In genomic region chr14:94100847-94101246, GRCh38 we compare ENCODE assay signal across 15 cellular contexts. TPM values are rescaled to one million over a fixed set of nuclear protein-coding genes. Genes with fewer than 3 reads are reported as not detected.
DNase-seq lines count a peak whose midpoint lies in the region; ATAC-seq and TF ChIP-seq lines count a peak whose summit lies in the region.
"Had no signal": no experiment of that assay in that cellular context is flagged by ENCODE, and none has a peak within 500 bp of the region (broad histone marks: within the 10 kb centered on the region; RNA-seq: fewer than 3 reads in every experiment).

No MANE protein-coding gene starts in this region.

- CTCF ChIA-PET in activated naive CD4-positive, alpha-beta T cell treated with anti-CD3 and anti-CD28 coated beads, Interleukin-2, amount 10 ng/mL, durations not matched to agents 7 days and 5 days (lab: Charles Lee) = interaction anchor here (2.1 kb wide), 1 partner anchor 161 kb away, joined by 6 read pairs; no protein-coding TSS in a partner anchor

- no peaks in the 10 kb centered on the region for H3K9me3 Mint-ChIP-seq in HFFc6
- H3K9me3 Mint-ChIP-seq in activated naive CD4-positive, alpha-beta T cell treated with anti-CD3 and anti-CD28 coated beads, Interleukin-2, amount 10 ng/mL, durations not matched to agents 7 days and 5 days = no peaks in the 10 kb centered on the region
- H3K9me3 Mint-ChIP-seq: activated T-helper 2 cell treated with anti-CD3 and anti-CD28 coated beads, Interferon-gamma antibody, Interleukin-2, Interleukin-4, amounts not matched to agents 10 μg/mL and 5 μg/mL and 100 μg/mL, durations not matched to agents 14 hours and 24 hours and 36 hours; stimulated activated naive CD8-positive, alpha-beta T cell treated with anti-CD3 and anti-CD28 coated beads, Interleukin-15, amount 100 ng/mL, for 72 hours had no signal

- H3K9me3 ChIP-seq in adipocyte (ENCODE audit: control insufficient read depth, low read length) (no peaks in the 10 kb centered on the region), hepatocyte (ENCODE audit: low read depth) (no peaks in the 10 kb centered on the region), vagina (no peaks in the 10 kb centered on the region)
- H3K9me3 ChIP-seq: prostate gland had no signal

- peak overlapping the region; percentile 78 for H3K27ac Mint-ChIP-seq in HFFc6
- no peak overlapping the region for H3K27ac Mint-ChIP-seq in activated naive CD4-positive, alpha-beta T cell treated with anti-CD3 and anti-CD28 coated beads, Interleukin-2, amount 10 ng/mL, durations not matched to agents 7 days and 5 days
- H3K27ac Mint-ChIP-seq: activated T-helper 2 cell treated with anti-CD3 and anti-CD28 coated beads, Interferon-gamma antibody, Interleukin-2, Interleukin-4, amounts not matched to agents 10 μg/mL and 5 μg/mL and 100 μg/mL, durations not matched to agents 14 hours and 24 hours and 36 hours; stimulated activated naive CD8-positive, alpha-beta T cell treated with anti-CD3 and anti-CD28 coated beads, Interleukin-15, amount 100 ng/mL, for 72 hours had no signal

- peaks cover 25% of the 10 kb centered on the region for H3K4me1 ChIP-seq in adipocyte (ENCODE audit: control insufficient read depth, insufficient read depth, low read length)
- peaks cover 6% of the 10 kb centered on the region for H3K4me1 ChIP-seq in hepatocyte (ENCODE audit: insufficient read depth)
- H3K4me1 ChIP-seq in vagina = peaks cover 19% of the 10 kb centered on the region
- H3K4me1 ChIP-seq: prostate gland had no signal

- peaks cover 31% of the 10 kb centered on the region for H3K4me1 Mint-ChIP-seq in HFFc6 (ENCODE audit: low read depth)
- H3K4me1 Mint-ChIP-seq in activated naive CD4-positive, alpha-beta T cell treated with anti-CD3 and anti-CD28 coated beads, Interleukin-2, amount 10 ng/mL, durations not matched to agents 7 days and 5 days = no peaks in the 10 kb centered on the region
- H3K4me1 Mint-ChIP-seq: stimulated activated naive CD8-positive, alpha-beta T cell treated with anti-CD3 and anti-CD28 coated beads, Interleukin-15, amount 100 ng/mL, for 72 hours had no signal

- no peak overlapping the region for H3K4me3 Mint-ChIP-seq in HFFc6
- H3K4me3 Mint-ChIP-seq in activated naive CD4-positive, alpha-beta T cell treated with anti-CD3 and anti-CD28 coated beads, Interleukin-2, amount 10 ng/mL, durations not matched to agents 7 days and 5 days = no peak overlapping the region
- H3K4me3 Mint-ChIP-seq: stimulated activated naive CD8-positive, alpha-beta T cell treated with anti-CD3 and anti-CD28 coated beads, Interleukin-15, amount 100 ng/mL, for 72 hours had no signal

- no peak for ATAC-seq in HG03045 (IDR thresholded peaks at IDR 0.05; ENCODE audit: unreplicated experiment)
- ATAC-seq: stimulated activated naive CD8-positive, alpha-beta T cell treated with anti-CD3 and anti-CD28 coated beads, Interleukin-15, amount 100 ng/mL, for 72 hours had no signal

- no peak for TF ChIP-seq POLR2A in vagina (IDR thresholded peaks at IDR 0.05)

- intact Hi-C loops in vagina (cut with DNase I) = no loop called here

- DNase-seq in HFFc6 (peak; percentile 83), adipocyte (ENCODE audit: low read depth) (peak; percentile 84), hepatocyte (ENCODE audit: low spot score) (peak; percentile 51), vagina (ENCODE audit: extremely low spot score in 2 of 2) (no peak), NCI-H2171 treated with DMSO at 0.1 percent for 48 hours (lab: John Stamatoyannopoulos, UW) (no peak)
- DNase-seq in activated naive CD4-positive, alpha-beta T cell treated with anti-CD3 and anti-CD28 coated beads, Interleukin-2, amount 10 ng/mL, durations not matched to agents 7 days and 5 days = no peak
- DNase-seq: foreskin melanocyte; MM.1S; NCI-H524 treated with DMSO at 0.1 percent for 48 hours; stimulated activated CD4-positive, alpha-beta T cell treated with anti-CD3 and anti-CD28 coated beads, Interleukin-4, amount 100 ng/mL, for 24 hours; stimulated activated naive CD8-positive, alpha-beta T cell treated with anti-CD3 and anti-CD28 coated beads, Interleukin-15, amount 100 ng/mL, for 72 hours had no signal

- H3K4me2 ChIP-seq in hepatocyte = no peak overlapping the region

- no peaks in the 10 kb centered on the region; the same call in none of the 2 replicates for H3K27me3 Mint-ChIP-seq in HFFc6 (ENCODE audit: insufficient read depth)
- H3K27me3 Mint-ChIP-seq in activated naive CD4-positive, alpha-beta T cell treated with anti-CD3 and anti-CD28 coated beads, Interleukin-2, amount 10 ng/mL, durations not matched to agents 7 days and 5 days = no peaks in the 10 kb centered on the region
- H3K27me3 Mint-ChIP-seq: stimulated activated naive CD8-positive, alpha-beta T cell treated with anti-CD3 and anti-CD28 coated beads, Interleukin-15, amount 100 ng/mL, for 72 hours had no signal

- WGBS in hepatocyte (ENCODE audit: low lambda C conversion rate, missing lambda C conversion rate) = 61% methylated on average over 4 of the region's 4 CpGs

- H3K36me3 ChIP-seq in adipocyte (ENCODE audit: control insufficient read depth, insufficient read depth, low read length, severe bottlenecking) = peaks cover 19% of the 10 kb centered on the region
- H3K36me3 ChIP-seq in hepatocyte (replicated peaks; ENCODE audit: insufficient read depth, low read depth) = no peaks in the 10 kb centered on the region
- H3K36me3 ChIP-seq in vagina = no peaks in the 10 kb centered on the region
- H3K36me3 ChIP-seq: prostate gland had no signal

- H3K4me3 ChIP-seq in adipocyte (ENCODE audit: low read length) (no peak overlapping the region), hepatocyte (no peak overlapping the region), vagina (no peak overlapping the region)
- H3K4me3 ChIP-seq: lung, prostate gland had no signal

- no peaks in the 10 kb centered on the region for H3K9me2 ChIP-seq in hepatocyte (replicated peaks; ENCODE audit: insufficient read depth)

- H4K20me1 ChIP-seq in hepatocyte (ENCODE audit: insufficient read depth, poor library complexity, severe bottlenecking) = no peaks in the 10 kb centered on the region

- H3K27ac ChIP-seq in hepatocyte (peak overlapping the region; percentile 27), vagina (peak overlapping the region; percentile 49)
- H3K27ac ChIP-seq: prostate gland had no signal

- no peak overlapping the region for H3K9ac ChIP-seq in adipocyte (ENCODE audit: low read length)

- H3K27me3 ChIP-seq in adipocyte (replicated peaks; ENCODE audit: control insufficient read depth, insufficient read depth, low read length) = no peaks in the 10 kb centered on the region
- no peaks in the 10 kb centered on the region for H3K27me3 ChIP-seq in hepatocyte
- H3K27me3 ChIP-seq in vagina = no peaks in the 10 kb centered on the region

- no peaks in the 10 kb centered on the region for H3K79me2 ChIP-seq in hepatocyte

- TF ChIP-seq CTCF in HFFc6 (IDR thresholded peaks at IDR 0.05) (no peak), hepatocyte (IDR thresholded peaks at IDR 0.05; ENCODE audit: poor library complexity) (no peak), vagina (IDR thresholded peaks at IDR 0.05) (no peak)

- no peak overlapping the region for H2AFZ ChIP-seq in hepatocyte

- peaks cover 8% of the 10 kb centered on the region for H3K36me3 Mint-ChIP-seq in HFFc6 (ENCODE audit: low read depth)
- H3K36me3 Mint-ChIP-seq in activated naive CD4-positive, alpha-beta T cell treated with anti-CD3 and anti-CD28 coated beads, Interleukin-2, amount 10 ng/mL, durations not matched to agents 7 days and 5 days = peaks cover 2% of the 10 kb centered on the region

RNA-seq across cellular contexts. Expression of gene IFI27, which starts 9.7 kb away (rescaled TPM):
- total RNA-seq in HFFc6 (2021; fragmentation: NEBNext Ultra II Directional; extraction: Animal tissue kit (Norgen Biotek cat#: 25700)) = under 1 TPM in 2 of 6 experiments, not detected in 4; 0.29 to 0.46 TPM
- total RNA-seq in hepatocyte = 1.1 and 1.8 TPM in 2 replicates
- polyA plus RNA-seq in hepatocyte = 6.7 and 7.3 TPM in 2 replicates
- 209 TPM for total RNA-seq in vagina

RNA-seq across cellular contexts. Expression of gene IFI27L1, which starts 19.7 kb away (rescaled TPM):
- total RNA-seq in HFFc6 (2021; fragmentation: NEBNext Ultra II Directional; extraction: Animal tissue kit (Norgen Biotek cat#: 25700)) = 10 to 100 TPM; 22.3 to 28.2 (median 23.7) TPM
- total RNA-seq in hepatocyte = 16.7 and 18.9 TPM in 2 replicates
- 29.4 and 32.1 TPM in 2 replicates for polyA plus RNA-seq in hepatocyte
- total RNA-seq in vagina = 18.9 TPM

RNA-seq across cellular contexts. Expression of gene DDX24, which starts 19.8 kb away (rescaled TPM):
- total RNA-seq in HFFc6 (2021; fragmentation: NEBNext Ultra II Directional; extraction: Animal tissue kit (Norgen Biotek cat#: 25700)) = 100 to 1,000 TPM; 167 to 191 (median 187) TPM
- total RNA-seq in hepatocyte = 127 and 134 TPM in 2 replicates
- 125 and 145 TPM in 2 replicates for polyA plus RNA-seq in hepatocyte
- 109 TPM for total RNA-seq in vagina

RNA-seq across cellular contexts. Expression of gene IFI27L2, which starts 28.6 kb away (rescaled TPM):
- total RNA-seq in HFFc6 (2021; fragmentation: NEBNext Ultra II Directional; extraction: Animal tissue kit (Norgen Biotek cat#: 25700)) = 100 to 1,000 TPM; 150 to 180 (median 171) TPM
- total RNA-seq in hepatocyte (47.4 and 95.1 TPM in 2 replicates), vagina (171 TPM)
- polyA plus RNA-seq in hepatocyte = 90.5 and 91.5 TPM in 2 replicates

Comparison
In these comparisons a context has a peak if more than half of its experiments do, and no peak if none do; other contexts are left out.
1. DNase-seq: peak in HFFc6 (single experiment), adipocyte (single experiment) and hepatocyte (single experiment); none in vagina (0 of 2), activated naive CD4-positive, alpha-beta T cell treated with anti-CD3 and anti-CD28 coated beads, Interleukin-2, amount 10 ng/mL, durations not matched to agents 7 days and 5 days (single experiment) and NCI-H2171 treated with DMSO at 0.1 percent for 48 hours (single experiment).
2. RNA of gene IFI27, which starts 9.7 kb away (total RNA-seq): 209 TPM in vagina (single experiment); 1.1 to 1.8 TPM in hepatocyte and 0.29 to 0.46 TPM in HFFc6; every median in the first group is over 10 times any median in the second.